28 cellular contexts compared by ENCODE assay signal in genomic region chr4:108674356-108674977, GRCh38. TPM values are rescaled to one million over a fixed set of nuclear protein-coding genes. Genes with fewer than 3 reads are reported as not detected.
DNase-seq lines count a peak whose midpoint lies in the region; ATAC-seq, FAIRE-seq and TF ChIP-seq lines count a peak whose summit lies in the region.
"Had no signal": no experiment of that assay in that cellular context is flagged by ENCODE, and none has a peak within 500 bp of the region (broad histone marks: within the 10 kb centered on the region; RNA-seq: fewer than 3 reads in every experiment).

No MANE protein-coding gene starts in this region.

- no peak overlapping the region for H3K4me2 ChIP-seq in HepG2 (ENCODE audit: low read depth, low read length)
- no peak overlapping the region for H3K4me2 ChIP-seq in K562 (ENCODE audit: insufficient read depth, low read length)
- H3K4me2 ChIP-seq: A549, BLaER1 had no signal

- no peak for TF ChIP-seq CTCF in HepG2 (CRISPR knock-in tag; IDR thresholded peaks at IDR 0.05)
- TF ChIP-seq CTCF in right lobe of liver (IDR thresholded peaks at IDR 0.05), result no peak
- TF ChIP-seq CTCF in K562 (IDR thresholded peaks at IDR 0.05 in 2 of 3, conservative IDR thresholded peaks at IDR 0.05 in 1 of 3; ENCODE audit: insufficient read depth in 2 of 3, low read depth in 1 of 3, low read length in 3 of 3), result no peak
- TF ChIP-seq CTCF in mesothelial cell of epicardium (IDR thresholded peaks at IDR 0.05; ENCODE audit: unreplicated experiment), result no peak

- TF ChIP-seq RAD21 in HepG2 (CRISPR knock-in tag; IDR thresholded peaks at IDR 0.05) (no peak), K562 (CRISPR knock-in tag; conservative IDR thresholded peaks at IDR 0.05 in 1 of 2, IDR thresholded peaks at IDR 0.05 in 1 of 2) (no peak)

- H3K9ac ChIP-seq in HepG2 (ENCODE audit: insufficient read depth, low read depth, low read length) (no peak overlapping the region), K562 (ENCODE audit: insufficient read depth in 1 of 2, low read depth in 2 of 2, low read length in 2 of 2) (no peak overlapping the region)
- H3K9ac ChIP-seq: BLaER1 had no signal

- no peak for TF ChIP-seq POLR2A in HepG2 (IDR thresholded peaks at IDR 0.05; ENCODE audit: insufficient read depth in 1 of 2, low read depth in 2 of 2, low read length in 2 of 2)
- TF ChIP-seq POLR2A in right lobe of liver (IDR thresholded peaks at IDR 0.05), result no peak
- TF ChIP-seq POLR2A in K562 (conservative IDR thresholded peaks at IDR 0.05), result no peak

- H3K36me3 Mint-ChIP-seq in stimulated activated effector memory CD8-positive, alpha-beta T cell treated with anti-CD3 and anti-CD28 coated beads, Interleukin-12 subunit alpha, Interleukin-12 subunit beta, amount 100 ng/mL, for 72 hours, result peaks cover 31% of the 10 kb centered on the region
- peaks cover 17% of the 10 kb centered on the region for H3K36me3 Mint-ChIP-seq in mesothelial cell of epicardium

- H3K36me3 ChIP-seq in HepG2 (replicated peaks in 1 of 2; ENCODE audit: control insufficient read depth in 1 of 2, insufficient read depth in 2 of 2, low read length in 2 of 2), result no peaks in the 10 kb centered on the region
- H3K36me3 ChIP-seq in right lobe of liver, result peaks cover 0 to 2% (median 0%) of the 10 kb centered on the region in 4 donors
- H3K36me3 ChIP-seq in K562 (ENCODE audit: control insufficient read depth, insufficient read depth, low read length), result peaks cover 10% of the 10 kb centered on the region; the same call in 2 of the 3 replicates
- H3K36me3 ChIP-seq: BE2C had no signal

- BruUV-seq in HepG2 (replicated peaks; lab: Mats Ljungman, UMichigan) (no TSS peak), K562 (replicated peaks; lab: Mats Ljungman, UMichigan) (no TSS peak)

- no peak overlapping the region for H3K27ac ChIP-seq in HepG2 (ENCODE audit: extremely low read length, insufficient read depth, low read length)
- no peak overlapping the region for H3K27ac ChIP-seq in right lobe of liver
- H3K27ac ChIP-seq in K562 (ENCODE audit: extremely low read depth, low read depth, low read length), result no peak overlapping the region
- H3K27ac ChIP-seq: 22Rv1, A549, BLaER1 had no signal

- H3K4me3 Mint-ChIP-seq in stimulated activated effector memory CD8-positive, alpha-beta T cell treated with anti-CD3 and anti-CD28 coated beads, Interleukin-12 subunit alpha, Interleukin-12 subunit beta, amount 100 ng/mL, for 72 hours, result no peak overlapping the region
- H3K4me3 Mint-ChIP-seq in mesothelial cell of epicardium, result no peak overlapping the region
- H3K4me3 Mint-ChIP-seq: CD14-positive monocyte; CD4-positive, alpha-beta memory T cell; CD4-positive, CD25-positive, alpha-beta regulatory T cell; CD8-positive, alpha-beta memory T cell had no signal

- H3K27me3 Mint-ChIP-seq in mesothelial cell of epicardium (ENCODE audit: low read depth), result no peaks in the 10 kb centered on the region
- H3K27me3 Mint-ChIP-seq: CD4-positive, alpha-beta memory T cell; CD4-positive, CD25-positive, alpha-beta regulatory T cell; CD8-positive, alpha-beta memory T cell had no signal

- no peak for ATAC-seq in HepG2
- no peak for ATAC-seq in right lobe of liver
- no peak for ATAC-seq in K562
- ATAC-seq in stimulated activated effector memory CD8-positive, alpha-beta T cell treated with anti-CD3 and anti-CD28 coated beads, Interleukin-12 subunit alpha, Interleukin-12 subunit beta, amount 100 ng/mL, for 72 hours, result no peak
- ATAC-seq in GM21619 (IDR thresholded peaks at IDR 0.05; ENCODE audit: unreplicated experiment), result no peak
- ATAC-seq: A549, GM12878 had no signal

- no peaks in the 10 kb centered on the region for H3K9me3 ChIP-seq in HepG2 (ENCODE audit: low read length)
- H3K9me3 ChIP-seq in right lobe of liver, result no peaks in the 10 kb centered on the region
- 0 out of 2 replicates have a peak, but pooled peaks cover 2% of the 10 kb centered on the region for H3K9me3 ChIP-seq in K562 (replicated peaks; ENCODE audit: control insufficient read depth, insufficient read depth, low read depth, low read length)
- H3K9me3 ChIP-seq: A549, BE2C, BLaER1 had no signal

- DNase-seq in HepG2 (ENCODE audit: low spot score), result no peak
- DNase-seq in right lobe of liver, result no peak
- DNase-seq in K562 (ENCODE audit: extremely low read depth in 1 of 4, low spot score in 3 of 4), result no peak
- DNase-seq in stimulated activated effector memory CD8-positive, alpha-beta T cell treated with anti-CD3 and anti-CD28 coated beads, Interleukin-12 subunit alpha, Interleukin-12 subunit beta, amount 100 ng/mL, for 72 hours (ENCODE audit: low spot score in 2 of 2), result no peak
- no peak for DNase-seq in mesothelial cell of epicardium (ENCODE audit: low spot score in 2 of 2, unreplicated experiment in 2 of 2)
- DNase-seq: ACHN; BE2C; C1 segment of cervical spinal cord; CD4-positive, alpha-beta memory T cell; CD4-positive, CD25-positive, alpha-beta regulatory T cell; CD8-positive, alpha-beta memory T cell; COR-L47; DMS 273 treated with DMSO at 0.1 percent for 48 hours; DMS153; DMS53; DMS79; DND-41; EL; GDM1 had no signal

- H3K79me2 ChIP-seq in HepG2 (ENCODE audit: insufficient read depth, low read length) (no peaks in the 10 kb centered on the region), K562 (ENCODE audit: control insufficient read depth, insufficient read depth, low read length) (no peaks in the 10 kb centered on the region)

- H3K9me3 Mint-ChIP-seq in stimulated activated effector memory CD8-positive, alpha-beta T cell treated with anti-CD3 and anti-CD28 coated beads, Interleukin-12 subunit alpha, Interleukin-12 subunit beta, amount 100 ng/mL, for 72 hours, result no peaks in the 10 kb centered on the region
- peaks cover 3% of the 10 kb centered on the region for H3K9me3 Mint-ChIP-seq in mesothelial cell of epicardium
- H3K9me3 Mint-ChIP-seq: CD4-positive, alpha-beta memory T cell; CD4-positive, CD25-positive, alpha-beta regulatory T cell; CD8-positive, alpha-beta memory T cell had no signal

- 71% methylated on average over 4 of the region's 4 CpGs for WGBS in HepG2 (ENCODE audit: low lambda C conversion rate)
- WGBS in right lobe of liver (ENCODE audit: insufficient coverage, low coverage, low lambda C conversion rate, missing lambda C conversion rate), result 64% methylated on average over 4 of the region's 4 CpGs
- WGBS in K562 (ENCODE audit: insufficient coverage, low coverage, missing lambda C conversion rate), result 71% methylated on average over 4 of the region's 4 CpGs

- H3K4me1 ChIP-seq in HepG2 (ENCODE audit: insufficient read depth, low read length), result peaks cover 7% of the 10 kb centered on the region; the same call in 1 of the 2 replicates
- H3K4me1 ChIP-seq in right lobe of liver, result no peaks in the 10 kb centered on the region
- H3K4me1 ChIP-seq in K562 (replicated peaks in 1 of 2; ENCODE audit: control insufficient read depth in 2 of 2, insufficient read depth in 2 of 2, low read length in 2 of 2), result no peaks in the 10 kb centered on the region
- H3K4me1 ChIP-seq: A549, BE2C, BLaER1 had no signal

- POLR2A ChIA-PET in HepG2 (lab: Yijun Ruan, JAX), result no interaction called here
- POLR2A ChIA-PET in K562 (lab: Yijun Ruan, JAX), result interaction anchor here (1.0 kb wide), 1 partner anchor 24 kb away, joined by 3 read pairs; the partner anchor contains the start of gene OSTC

- no peaks in the 10 kb centered on the region for H4K20me1 ChIP-seq in HepG2 (ENCODE audit: insufficient read depth, low read length)
- H4K20me1 ChIP-seq in K562 (replicated peaks; ENCODE audit: control insufficient read depth, insufficient read depth, low read length), result no peaks in the 10 kb centered on the region
- H4K20me1 ChIP-seq: BLaER1 had no signal

- H3K27me3 ChIP-seq in HepG2 (ENCODE audit: control insufficient read depth in 1 of 2, insufficient read depth in 2 of 2, low read length in 2 of 2) (no peaks in the 10 kb centered on the region), right lobe of liver (no peaks in the 10 kb centered on the region), K562 (ENCODE audit: control insufficient read depth in 2 of 2, insufficient read depth in 2 of 2, low read length in 2 of 2) (no peaks in the 10 kb centered on the region)
- H3K27me3 ChIP-seq: BE2C, BLaER1 had no signal

- FAIRE-seq in HepG2 (lab: Jason Lieb, UNC) (no peak), K562 (lab: Jason Lieb, UNC) (no peak)
- FAIRE-seq: A549, GM12878, GM12892, GM18507, GM19239 had no signal

- no peak overlapping the region for H2AFZ ChIP-seq in HepG2 (ENCODE audit: low read length)
- no peak overlapping the region for H2AFZ ChIP-seq in K562 (ENCODE audit: low read depth, low read length)

- TF ChIP-seq EP300 in HepG2 (IDR thresholded peaks at IDR 0.05; ENCODE audit: low read depth in 2 of 2, low read length in 2 of 2) (no peak), HepG2 (CRISPR knock-in tag; IDR thresholded peaks at IDR 0.05; ENCODE audit: borderline replicate concordance) (no peak), K562 (IDR thresholded peaks at IDR 0.05; ENCODE audit: low read length) (no peak)

- no peaks in the 10 kb centered on the region for H3K9me1 ChIP-seq in K562 (ENCODE audit: control insufficient read depth, insufficient read depth, low read length)

- no peaks in the 10 kb centered on the region for H3K4me1 Mint-ChIP-seq in stimulated activated effector memory CD8-positive, alpha-beta T cell treated with anti-CD3 and anti-CD28 coated beads, Interleukin-12 subunit alpha, Interleukin-12 subunit beta, amount 100 ng/mL, for 72 hours
- no peaks in the 10 kb centered on the region for H3K4me1 Mint-ChIP-seq in mesothelial cell of epicardium
- H3K4me1 Mint-ChIP-seq: CD14-positive monocyte; CD8-positive, alpha-beta memory T cell had no signal

- CTCF ChIA-PET in HepG2 (lab: Yijun Ruan, JAX; ENCODE audit: low intra/inter-chr PET ratio, low total read pairs) (no interaction called here), K562 (lab: Yijun Ruan, JAX; ENCODE audit: low intra/inter-chr PET ratio) (no interaction called here)

- intact Hi-C loops in HepG2 (cut with micrococcal nuclease; ENCODE audit: unreplicated experiment), result no loop called here
- intact Hi-C loops in right lobe of liver (cut with DNase I), result no loop called here
- intact Hi-C loops in K562 (cut with micrococcal nuclease), result no loop called here

- H3K27ac Mint-ChIP-seq in stimulated activated effector memory CD8-positive, alpha-beta T cell treated with anti-CD3 and anti-CD28 coated beads, Interleukin-12 subunit alpha, Interleukin-12 subunit beta, amount 100 ng/mL, for 72 hours, result peak overlapping the region; percentile 29
- no peak overlapping the region for H3K27ac Mint-ChIP-seq in mesothelial cell of epicardium
- H3K27ac Mint-ChIP-seq: CD4-positive, CD25-positive, alpha-beta regulatory T cell had no signal

- H3K4me3 ChIP-seq in HepG2 (replicated peaks in 1 of 3; ENCODE audit: insufficient read depth in 1 of 3, low read depth in 2 of 3, low read length in 3 of 3), result no peak overlapping the region
- no peak overlapping the region for H3K4me3 ChIP-seq in right lobe of liver
- H3K4me3 ChIP-seq in K562, result no peak overlapping the region
- H3K4me3 ChIP-seq: A549, BLaER1, GM12878 had no signal

- in situ Hi-C loops in HepG2 (cut with HindIII; ENCODE audit: extremely low pct_ligation_motif_present, low pct_unique_long_range_greater_than_20kb), result no loop called here
- in situ Hi-C loops in K562 (cut with MboI), result no loop called here

RNA-seq across cellular contexts. Expression of gene OSTC, which starts 24.1 kb away (rescaled TPM):
- total RNA-seq in HepG2 (2016; rRNA removed; fragmentation: Illumina TruSeq; extraction: Trizol) (333 and 380 TPM in 2 replicates), right lobe of liver (10 to 100 TPM; 66.8 to 86.4 (median 76.9) TPM), K562 (2014; rRNA removed) (93.8 and 112 TPM in 2 replicates), K562 (2014; rRNA removed; fragmentation: Illumina TruSeq; extraction: Trizol) (235 and 252 TPM in 2 replicates), K562 (2015; rRNA removed; fragmentation: Illumina TruSeq; extraction: Trizol) (193 and 210 TPM in 2 replicates), K562 (2021) (143 and 174 TPM in 2 replicates), mesothelial cell of epicardium (162 to 164 TPM (median 163 TPM) in 3 replicates)
- total RNA-seq in HepG2 (2016; cell fraction: cytosol; rRNA removed; fragmentation: Illumina TruSeq; extraction: Trizol; ENCODE audit: low read depth), result 121 and 143 TPM in 2 replicates
- 343 and 392 TPM in 2 replicates for total RNA-seq in HepG2 (2016; cell fraction: insoluble cytoplasmic fraction; rRNA removed; fragmentation: Illumina TruSeq; extraction: Trizol)
- total RNA-seq in HepG2 (2016; cell fraction: membrane; rRNA removed; fragmentation: Illumina TruSeq; extraction: Trizol), result 256 and 315 TPM in 2 replicates
- 254 and 288 TPM in 2 replicates for total RNA-seq in HepG2 (2016; cell fraction: nucleus; rRNA removed; fragmentation: Illumina TruSeq; extraction: Trizol)
- polyA plus RNA-seq in HepG2 (2011; rRNA removed) (154 and 208 TPM in 2 replicates), K562 (2011; rRNA removed) (225 and 241 TPM in 2 replicates), K562 (2014; fragmentation: Illumina TruSeq; extraction: Trizol) (235 and 258 TPM in 2 replicates), K562 (2014; fragmentation: Nextera tagmentation; extraction: Ambion mirVana) (100 to 1,000 TPM; 851 to 966 TPM), K562 (2014; rRNA removed) (177 and 182 TPM in 2 replicates)
- 163 and 212 TPM in 2 replicates for polyA plus RNA-seq in HepG2 (2011; cell fraction: cytosol; rRNA removed)
- polyA plus RNA-seq in HepG2 (2011; cell fraction: nucleus; rRNA removed), result 33.1 and 47.3 TPM in 2 replicates
- polyA plus RNA-seq in HepG2 (2012), result 199 and 259 TPM in 2 replicates
- 142 and 149 TPM in 2 replicates for polyA plus RNA-seq in HepG2 (2016; cell fraction: cytosol; fragmentation: Illumina TruSeq; extraction: Trizol; ENCODE audit: low read depth)
- 315 and 338 TPM in 2 replicates for polyA plus RNA-seq in HepG2 (2016; cell fraction: insoluble cytoplasmic fraction; fragmentation: Illumina TruSeq; extraction: Trizol; ENCODE audit: low read depth)
- polyA plus RNA-seq in HepG2 (2016; cell fraction: membrane; fragmentation: Illumina TruSeq; extraction: Trizol; ENCODE audit: low read depth), result 251 and 286 TPM in 2 replicates
- 388 and 412 TPM in 2 replicates for polyA plus RNA-seq in HepG2 (2016; cell fraction: nucleus; fragmentation: Illumina TruSeq; extraction: Trizol; ENCODE audit: insufficient read depth, low read depth)
- polyA minus RNA-seq in HepG2 (2011; rRNA and poly(A)+ RNA removed; ENCODE audit: low replicate concordance), result 41.7 and 105 TPM in 2 replicates
- polyA minus RNA-seq in HepG2 (2011; cell fraction: cytosol; rRNA and poly(A)+ RNA removed), result 63.8 and 74.6 TPM in 2 replicates
- polyA minus RNA-seq in HepG2 (2011; cell fraction: nucleus; rRNA and poly(A)+ RNA removed), result 65.8 and 71.9 TPM in 2 replicates
- 64.1 and 123 TPM in 2 replicates for total RNA-seq in K562 (2011; cell fraction: chromatin; rRNA removed; ENCODE audit: low replicate concordance)
- 68.4 and 89.2 TPM in 2 replicates for total RNA-seq in K562 (2011; cell fraction: nucleolus; rRNA removed)
- total RNA-seq in K562 (2011; cell fraction: nucleoplasm; rRNA removed), result 127 and 150 TPM in 2 replicates
- 99.7 and 224 TPM in 2 replicates for polyA plus RNA-seq in K562 (2011; cell fraction: cytosol; rRNA removed)
- polyA plus RNA-seq in K562 (2011; cell fraction: nucleus; rRNA removed), result 32.2 and 80.8 TPM in 2 replicates
- polyA plus RNA-seq in K562 (2012), result 219 and 283 TPM in 2 replicates
- polyA minus RNA-seq in K562 (2011; rRNA and poly(A)+ RNA removed), result 125 and 140 TPM in 2 replicates
- polyA minus RNA-seq in K562 (2011; cell fraction: cytosol; rRNA and poly(A)+ RNA removed), result 50.4 and 56.3 TPM in 2 replicates
- polyA minus RNA-seq in K562 (2011; cell fraction: nucleus; rRNA and poly(A)+ RNA removed), result 24.9 and 58.4 TPM in 2 replicates

RNA-seq across cellular contexts. Expression of gene RPL34, which starts 54.1 kb away (rescaled TPM):
- total RNA-seq in HepG2 (2016; rRNA removed; fragmentation: Illumina TruSeq; extraction: Trizol) (2,235 and 2,856 TPM in 2 replicates), right lobe of liver (100 to 1,000 TPM; 357 to 441 (median 411) TPM), K562 (2014; rRNA removed) (1,466 and 1,685 TPM in 2 replicates), K562 (2014; rRNA removed; fragmentation: Illumina TruSeq; extraction: Trizol) (2,593 and 2,853 TPM in 2 replicates), K562 (2015; rRNA removed; fragmentation: Illumina TruSeq; extraction: Trizol) (1,586 and 1,727 TPM in 2 replicates), K562 (2021) (1,612 and 1,824 TPM in 2 replicates), mesothelial cell of epicardium (1,479 to 1,578 TPM (median 1,522 TPM) in 3 replicates)
- 2,630 and 3,095 TPM in 2 replicates for total RNA-seq in HepG2 (2016; cell fraction: cytosol; rRNA removed; fragmentation: Illumina TruSeq; extraction: Trizol; ENCODE audit: low read depth)
- 2,179 and 2,938 TPM in 2 replicates for total RNA-seq in HepG2 (2016; cell fraction: insoluble cytoplasmic fraction; rRNA removed; fragmentation: Illumina TruSeq; extraction: Trizol)
- total RNA-seq in HepG2 (2016; cell fraction: membrane; rRNA removed; fragmentation: Illumina TruSeq; extraction: Trizol), result 4,880 and 5,080 TPM in 2 replicates
- 799 and 871 TPM in 2 replicates for total RNA-seq in HepG2 (2016; cell fraction: nucleus; rRNA removed; fragmentation: Illumina TruSeq; extraction: Trizol)
- polyA plus RNA-seq in HepG2 (2011; rRNA removed) (3,557 and 3,985 TPM in 2 replicates), K562 (2011; rRNA removed) (4,502 and 5,422 TPM in 2 replicates), K562 (2014; fragmentation: Illumina TruSeq; extraction: Trizol) (1,973 and 2,119 TPM in 2 replicates), K562 (2014; fragmentation: Nextera tagmentation; extraction: Ambion mirVana) (1,000 to 10,000 TPM; 3,162 to 4,454 TPM), K562 (2014; rRNA removed) (2,645 and 2,889 TPM in 2 replicates)
- 2,841 and 4,585 TPM in 2 replicates for polyA plus RNA-seq in HepG2 (2011; cell fraction: cytosol; rRNA removed)
- 448 and 610 TPM in 2 replicates for polyA plus RNA-seq in HepG2 (2011; cell fraction: nucleus; rRNA removed)
- 3,204 and 4,054 TPM in 2 replicates for polyA plus RNA-seq in HepG2 (2012)
- 3,081 and 3,281 TPM in 2 replicates for polyA plus RNA-seq in HepG2 (2016; cell fraction: cytosol; fragmentation: Illumina TruSeq; extraction: Trizol; ENCODE audit: low read depth)
- polyA plus RNA-seq in HepG2 (2016; cell fraction: insoluble cytoplasmic fraction; fragmentation: Illumina TruSeq; extraction: Trizol; ENCODE audit: low read depth), result 2,133 and 2,342 TPM in 2 replicates
- polyA plus RNA-seq in HepG2 (2016; cell fraction: membrane; fragmentation: Illumina TruSeq; extraction: Trizol; ENCODE audit: low read depth), result 3,729 and 3,848 TPM in 2 replicates
- polyA plus RNA-seq in HepG2 (2016; cell fraction: nucleus; fragmentation: Illumina TruSeq; extraction: Trizol; ENCODE audit: insufficient read depth, low read depth), result 1,116 and 1,136 TPM in 2 replicates
- polyA minus RNA-seq in HepG2 (2011; rRNA and poly(A)+ RNA removed; ENCODE audit: low replicate concordance), result 277 and 300 TPM in 2 replicates
- polyA minus RNA-seq in HepG2 (2011; cell fraction: cytosol; rRNA and poly(A)+ RNA removed), result 147 and 160 TPM in 2 replicates
- polyA minus RNA-seq in HepG2 (2011; cell fraction: nucleus; rRNA and poly(A)+ RNA removed), result 177 and 232 TPM in 2 replicates
- 252 and 304 TPM in 2 replicates for total RNA-seq in K562 (2011; cell fraction: chromatin; rRNA removed; ENCODE audit: low replicate concordance)
- total RNA-seq in K562 (2011; cell fraction: nucleolus; rRNA removed), result 343 and 354 TPM in 2 replicates
- 439 and 698 TPM in 2 replicates for total RNA-seq in K562 (2011; cell fraction: nucleoplasm; rRNA removed)
- polyA plus RNA-seq in K562 (2011; cell fraction: cytosol; rRNA removed), result 1,723 and 3,895 TPM in 2 replicates
- polyA plus RNA-seq in K562 (2011; cell fraction: nucleus; rRNA removed), result 636 and 1,437 TPM in 2 replicates
- 3,078 and 3,376 TPM in 2 replicates for polyA plus RNA-seq in K562 (2012)
- 751 and 855 TPM in 2 replicates for polyA minus RNA-seq in K562 (2011; rRNA and poly(A)+ RNA removed)
- 102 and 189 TPM in 2 replicates for polyA minus RNA-seq in K562 (2011; cell fraction: cytosol; rRNA and poly(A)+ RNA removed)
- polyA minus RNA-seq in K562 (2011; cell fraction: nucleus; rRNA and poly(A)+ RNA removed), result 118 and 255 TPM in 2 replicates

Comparison
In these comparisons a context has a peak if more than half of its experiments do, and no peak if none do; other contexts are left out.
1. Of the 241 proteins assayed by ChIP-seq in both HepG2 and K562: peak only in HepG2: none; only in K562: PCBP2; in both: HNRNPK; in neither: 239.